Comparison of ENCODE assay signal across 18 cellular contexts in the genomic region with DNA sequence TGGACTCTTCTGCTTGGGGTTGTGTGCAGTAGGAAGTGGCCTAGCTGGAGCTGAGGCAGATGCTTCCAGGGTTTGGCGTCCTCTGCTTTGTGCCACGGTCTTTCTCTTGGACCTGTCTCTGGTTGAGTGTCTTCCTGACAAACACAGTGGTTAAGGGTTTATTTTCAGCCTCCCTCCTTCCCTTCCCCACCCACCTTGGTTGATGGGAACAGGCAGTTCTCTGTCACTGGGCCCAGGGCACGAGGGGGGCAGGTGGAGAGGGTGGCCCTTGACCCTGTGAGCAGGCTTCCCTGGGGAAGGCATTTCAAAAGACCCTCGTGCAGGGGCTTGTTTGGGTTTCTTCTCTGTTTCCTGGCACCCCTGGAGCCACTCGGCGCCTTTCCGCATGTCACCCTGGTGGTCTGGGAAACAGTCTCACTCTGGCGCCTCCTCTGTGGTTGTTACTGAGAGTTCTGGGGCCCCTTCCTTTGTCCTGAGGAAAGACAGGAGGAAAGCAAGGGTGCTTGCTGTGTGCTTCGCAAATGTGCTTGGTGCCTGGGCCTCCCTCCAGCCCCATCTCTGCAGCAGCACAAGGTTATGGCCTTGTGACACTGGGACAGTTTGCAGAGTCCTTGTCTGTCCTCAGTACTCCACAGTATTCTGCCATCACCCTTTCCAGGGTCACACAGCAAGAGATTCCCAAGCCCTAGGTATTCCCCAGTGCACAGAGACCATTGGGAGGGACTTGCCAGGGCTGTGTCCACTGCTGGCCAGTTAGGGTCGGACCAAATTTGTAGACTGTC. TPM values are rescaled to one million over a fixed set of nuclear protein-coding genes. Genes with fewer than 3 reads are reported as not detected.
DNase-seq lines count a peak whose midpoint lies in the region; ATAC-seq, FAIRE-seq and TF ChIP-seq lines count a peak whose summit lies in the region.
"Had no signal": no experiment of that assay in that cellular context is flagged by ENCODE, and none has a peak within 500 bp of the region (broad histone marks: within the 10 kb centered on the region; RNA-seq: fewer than 3 reads in every experiment).

No MANE protein-coding gene starts in this region.

- no peak overlapping the region for H3K18ac ChIP-seq in H1 (ENCODE audit: extremely low read depth, low read length)

- H3K79me1 ChIP-seq in H1 (ENCODE audit: low read depth, low read length) = peaks cover 2% of the 10 kb centered on the region; the same call in 1 of the 2 replicates

- no peak overlapping the region; the same call in 1 of the 2 replicates for H2BK5ac ChIP-seq in H1 (ENCODE audit: low read depth, low read length)

- no peak overlapping the region for H3K4ac ChIP-seq in H1 (replicated peaks; ENCODE audit: insufficient read length, low read depth, low read length)

- peaks cover 0 to 17% of the 10 kb centered on the region in 2 experiments for H4K20me1 ChIP-seq in H1 (replicated peaks in 1 of 2; ENCODE audit: control insufficient read depth in 1 of 2, insufficient read depth in 2 of 2, low read length in 2 of 2)

- H4K8ac ChIP-seq in H1 (ENCODE audit: extremely low read depth, insufficient read depth, low read length) = peak overlapping the region; percentile 57

- no peak overlapping the region for H3K4me3 Mint-ChIP-seq in activated CD8-positive, alpha-beta T cell treated with anti-CD3 and anti-CD28 coated beads for 36 hours
- H3K4me3 Mint-ChIP-seq in activated CD8-positive, alpha-beta T cell treated with anti-CD3 and anti-CD28 coated beads, Interleukin-2, amount 10 ng/mL, durations not matched to agents 7 days and 5 days = no peak overlapping the region
- no peak overlapping the region for H3K4me3 Mint-ChIP-seq in mesothelial cell of epicardium
- H3K4me3 Mint-ChIP-seq: activated naive CD8-positive, alpha-beta T cell treated with anti-CD3 and anti-CD28 coated beads for 36 hours; CD8-positive, alpha-beta T cell; T-cell had no signal

- 91% methylated on average over 10 of the region's 10 CpGs; no CpG with 5 or more reads in 1 of the 2 experiments for WGBS in H1 (ENCODE audit: extremely low coverage in 1 of 2, insufficient coverage in 1 of 2, insufficient read length in 1 of 2, insufficient replicate concordance in 2 of 2, low coverage in 1 of 2, low lambda C conversion rate in 2 of 2, missing lambda C conversion rate in 1 of 2), 2 experiments
- 78% methylated on average over 10 of the region's 10 CpGs; no CpG with 5 or more reads in 1 of the 2 donors for WGBS in transverse colon (ENCODE audit: low coverage in 1 of 2), 2 donors

- no peak overlapping the region for H4K5ac ChIP-seq in H1 (ENCODE audit: insufficient read length, low read depth, low read length)

- H2AK5ac ChIP-seq in H1 (ENCODE audit: low read depth, low read length) = no peak overlapping the region

- DNase-seq in activated CD8-positive, alpha-beta T cell treated with anti-CD3 and anti-CD28 coated beads for 36 hours = no peak
- DNase-seq in activated CD8-positive, alpha-beta T cell treated with anti-CD3 and anti-CD28 coated beads, Interleukin-2, amount 10 ng/mL, durations not matched to agents 7 days and 5 days = no peak
- DNase-seq in H1 (ENCODE audit: low read depth in 1 of 2, low spot score in 2 of 2) (no peak), mesothelial cell of epicardium (ENCODE audit: low spot score in 2 of 2, unreplicated experiment in 2 of 2) (no peak), transverse colon (no peak), NCI-H1048 (lab: John Stamatoyannopoulos, UW) (no peak)
- no peak for DNase-seq in stimulated activated CD4-positive, alpha-beta T cell treated with anti-CD3 and anti-CD28 coated beads, Interleukin-4, amount 100 ng/mL, for 24 hours
- DNase-seq: activated naive CD8-positive, alpha-beta T cell treated with anti-CD3 and anti-CD28 coated beads for 36 hours; CD8-positive, alpha-beta T cell; naive thymus-derived CD4-positive, alpha-beta T cell; NCI-H2107; NCI-H69; stimulated activated CD4-positive, alpha-beta T cell treated with anti-CD3 and anti-CD28 coated beads, Interleukin-4, amount 100 ng/mL, for 1 hour; T-cell had no signal

- H3K4me1 Mint-ChIP-seq in activated CD8-positive, alpha-beta T cell treated with anti-CD3 and anti-CD28 coated beads for 36 hours (ENCODE audit: low read depth) = no peaks in the 10 kb centered on the region
- no peaks in the 10 kb centered on the region for H3K4me1 Mint-ChIP-seq in activated CD8-positive, alpha-beta T cell treated with anti-CD3 and anti-CD28 coated beads, Interleukin-2, amount 10 ng/mL, durations not matched to agents 7 days and 5 days (ENCODE audit: low read depth)
- H3K4me1 Mint-ChIP-seq in mesothelial cell of epicardium = peaks cover 37% of the 10 kb centered on the region
- H3K4me1 Mint-ChIP-seq: activated naive CD8-positive, alpha-beta T cell treated with anti-CD3 and anti-CD28 coated beads for 36 hours; naive thymus-derived CD4-positive, alpha-beta T cell; T-cell had no signal

- H3K23ac ChIP-seq in H1 (ENCODE audit: insufficient read length) = no peak overlapping the region

- H2BK12ac ChIP-seq in H1 (ENCODE audit: low read depth, low read length) = no peak overlapping the region

- H3K56ac ChIP-seq in H1 (replicated peaks; ENCODE audit: insufficient read length, low read depth, low read length) = no peak overlapping the region

- no peak for TF ChIP-seq RAD21 in H1 (IDR thresholded peaks at IDR 0.05 in 1 of 2, conservative IDR thresholded peaks at IDR 0.05 in 1 of 2; ENCODE audit: low read depth in 2 of 2, low read length in 2 of 2)

- peaks cover 6% of the 10 kb centered on the region for H3K36me3 Mint-ChIP-seq in activated CD8-positive, alpha-beta T cell treated with anti-CD3 and anti-CD28 coated beads for 36 hours (ENCODE audit: low read depth)
- H3K36me3 Mint-ChIP-seq in activated CD8-positive, alpha-beta T cell treated with anti-CD3 and anti-CD28 coated beads, Interleukin-2, amount 10 ng/mL, durations not matched to agents 7 days and 5 days (ENCODE audit: low read depth) = peaks cover 26% of the 10 kb centered on the region
- H3K36me3 Mint-ChIP-seq in mesothelial cell of epicardium = peaks cover 17% of the 10 kb centered on the region

- H3K36me3 ChIP-seq in H1 (ENCODE audit: control insufficient read depth in 2 of 4, insufficient read depth in 4 of 4, low read length in 3 of 4) (peaks cover 29 to 57% (median 39%) of the 10 kb centered on the region in 4 experiments), transverse colon (peaks cover 0 to 46% (median 16%) of the 10 kb centered on the region in 4 donors)

- no peaks in the 10 kb centered on the region for H3K27me3 Mint-ChIP-seq in activated CD8-positive, alpha-beta T cell treated with anti-CD3 and anti-CD28 coated beads for 36 hours
- H3K27me3 Mint-ChIP-seq in activated CD8-positive, alpha-beta T cell treated with anti-CD3 and anti-CD28 coated beads, Interleukin-2, amount 10 ng/mL, durations not matched to agents 7 days and 5 days (ENCODE audit: low read depth) = no peaks in the 10 kb centered on the region
- no peaks in the 10 kb centered on the region for H3K27me3 Mint-ChIP-seq in mesothelial cell of epicardium (ENCODE audit: low read depth)
- H3K27me3 Mint-ChIP-seq: activated naive CD8-positive, alpha-beta T cell treated with anti-CD3 and anti-CD28 coated beads for 36 hours; naive thymus-derived CD4-positive, alpha-beta T cell; T-cell had no signal

- TF ChIP-seq POLR2A in H1 (IDR thresholded peaks at IDR 0.05; ENCODE audit: control extremely low read depth in 1 of 2, low read depth in 2 of 2, low read length in 2 of 2) (no peak), transverse colon (IDR thresholded peaks at IDR 0.05) (no peak)

- H3K9me3 ChIP-seq in H1 (ENCODE audit: insufficient read depth in 2 of 2, low read depth in 1 of 2, low read length in 1 of 2) (no peaks in the 10 kb centered on the region), transverse colon (no peaks in the 10 kb centered on the region)

- H3K27me3 ChIP-seq in H1 (replicated peaks in 1 of 4; ENCODE audit: control insufficient read depth in 3 of 4, extremely low read depth in 1 of 4, insufficient read depth in 3 of 4, low read length in 3 of 4) = no peaks in the 10 kb centered on the region
- H3K27me3 ChIP-seq in transverse colon = no peaks in the 10 kb centered on the region

- POLR2A ChIA-PET in activated CD8-positive, alpha-beta T cell treated with anti-CD3 and anti-CD28 coated beads for 36 hours (lab: Charles Lee) = no interaction called here
- POLR2A ChIA-PET in activated CD8-positive, alpha-beta T cell treated with anti-CD3 and anti-CD28 coated beads, Interleukin-2, amount 10 ng/mL, durations not matched to agents 7 days and 5 days (lab: Charles Lee) = no interaction called here
- POLR2A ChIA-PET in H1 (lab: Charles Lee; ENCODE audit: partially characterized antibody) = no interaction called here

- peak overlapping the region; percentile 19 for H3K27ac Mint-ChIP-seq in activated CD8-positive, alpha-beta T cell treated with anti-CD3 and anti-CD28 coated beads for 36 hours
- H3K27ac Mint-ChIP-seq in activated CD8-positive, alpha-beta T cell treated with anti-CD3 and anti-CD28 coated beads, Interleukin-2, amount 10 ng/mL, durations not matched to agents 7 days and 5 days = no peak overlapping the region
- H3K27ac Mint-ChIP-seq in mesothelial cell of epicardium = peak overlapping the region; percentile 97
- H3K27ac Mint-ChIP-seq: CD8-positive, alpha-beta T cell; T-cell had no signal

- H3K4me1 ChIP-seq in H1 (replicated peaks in 1 of 4; ENCODE audit: control insufficient read depth in 3 of 4, insufficient read depth in 4 of 4, low read length in 3 of 4) (no peaks in the 10 kb centered on the region), transverse colon (peaks cover 0 to 16% (median 4%) of the 10 kb centered on the region in 4 donors)

- H2BK120ac ChIP-seq in H1 (replicated peaks; ENCODE audit: low read depth, low read length) = no peak overlapping the region

- CTCF ChIA-PET in activated CD8-positive, alpha-beta T cell treated with anti-CD3 and anti-CD28 coated beads for 36 hours (lab: Charles Lee) = no interaction called here
- CTCF ChIA-PET in activated CD8-positive, alpha-beta T cell treated with anti-CD3 and anti-CD28 coated beads, Interleukin-2, amount 10 ng/mL, durations not matched to agents 7 days and 5 days (lab: Charles Lee) = no interaction called here
- CTCF ChIA-PET in H1 (lab: Charles Lee; ENCODE audit: partially characterized antibody) = no interaction called here

- TF ChIP-seq CTCF in activated CD8-positive, alpha-beta T cell treated with anti-CD3 and anti-CD28 coated beads for 36 hours (IDR thresholded peaks at IDR 0.05) = no peak
- TF ChIP-seq CTCF in H1 (IDR thresholded peaks at IDR 0.05; ENCODE audit: control extremely low read depth in 1 of 3, insufficient read depth in 1 of 3, low read depth in 1 of 3, low read length in 3 of 3) (no peak), mesothelial cell of epicardium (IDR thresholded peaks at IDR 0.05; ENCODE audit: unreplicated experiment) (no peak), transverse colon (IDR thresholded peaks at IDR 0.05) (no peak)

- H3K9ac ChIP-seq in H1 (replicated peaks in 1 of 4; ENCODE audit: extremely low read depth in 1 of 4, low read depth in 3 of 4, low read length in 3 of 4) = no peak overlapping the region; a peak in 1 of 7 replicates

- no peak overlapping the region for H3K4me2 ChIP-seq in H1 (ENCODE audit: insufficient read depth in 1 of 2, low read depth in 2 of 2, low read length in 2 of 2)

- no peaks in the 10 kb centered on the region for H3K79me2 ChIP-seq in H1 (ENCODE audit: control insufficient read depth in 1 of 2, insufficient read depth in 2 of 2, low read length in 2 of 2)

- H2AFZ ChIP-seq in H1 (ENCODE audit: low read length) = no peak overlapping the region

- in situ Hi-C loops in transverse colon (cut with MboI; ENCODE audit: low pct_ligation_motif_present in 1 of 4, low pct_unique_long_range_greater_than_20kb in 1 of 4, low sequenced_read_pairs in 3 of 4) = no loop called here

- no peak overlapping the region for H3K27ac ChIP-seq in H1 (ENCODE audit: low read depth, low read length)
- H3K27ac ChIP-seq in transverse colon = peak overlapping the region in 3 of 4 donors; percentile 23 to 51 (median 46)

- no peaks in the 10 kb centered on the region for H3K23me2 ChIP-seq in H1 (ENCODE audit: low read depth, low read length)

- H2BK20ac ChIP-seq in H1 (ENCODE audit: low read length) = no peak overlapping the region

- no peak for FAIRE-seq in H1 (lab: Jason Lieb, UNC)
- FAIRE-seq: GM12891, RCC 7860 had no signal

- no peak for ATAC-seq in activated CD8-positive, alpha-beta T cell treated with anti-CD3 and anti-CD28 coated beads for 36 hours
- ATAC-seq in activated CD8-positive, alpha-beta T cell treated with anti-CD3 and anti-CD28 coated beads, Interleukin-2, amount 10 ng/mL, durations not matched to agents 7 days and 5 days = no peak
- no peak for ATAC-seq in HG03095 (IDR thresholded peaks at IDR 0.05; ENCODE audit: unreplicated experiment)
- ATAC-seq: CD8-positive, alpha-beta T cell; naive thymus-derived CD4-positive, alpha-beta T cell; T-cell had no signal

- H4K91ac ChIP-seq in H1 (replicated peaks; ENCODE audit: insufficient read length, low read length) = no peak overlapping the region

- H3K14ac ChIP-seq in H1 (ENCODE audit: insufficient read length) = no peak overlapping the region

- intact Hi-C loops in activated CD8-positive, alpha-beta T cell treated with anti-CD3 and anti-CD28 coated beads for 36 hours (cut with micrococcal nuclease) = no loop called here
- intact Hi-C loops in transverse colon (cut with DNase I; ENCODE audit: low total_unique reads) = no loop called here

- H2BK15ac ChIP-seq in H1 (ENCODE audit: low read length) = no peak overlapping the region

- TF ChIP-seq EP300 in H1 (IDR thresholded peaks at IDR 0.05; ENCODE audit: borderline replicate concordance in 1 of 2, low read depth in 2 of 2, low read length in 2 of 2) (no peak), transverse colon (IDR thresholded peaks at IDR 0.05; ENCODE audit: low read depth) (no peak)

- H3K4me3 ChIP-seq in H1 (ENCODE audit: extremely low read depth in 1 of 4, insufficient read depth in 2 of 4, low read depth in 3 of 4, low read length in 4 of 4) (no peak overlapping the region), transverse colon (no peak overlapping the region)

- no peaks in the 10 kb centered on the region for H3K9me3 Mint-ChIP-seq in activated CD8-positive, alpha-beta T cell treated with anti-CD3 and anti-CD28 coated beads for 36 hours
- H3K9me3 Mint-ChIP-seq in activated CD8-positive, alpha-beta T cell treated with anti-CD3 and anti-CD28 coated beads, Interleukin-2, amount 10 ng/mL, durations not matched to agents 7 days and 5 days (ENCODE audit: insufficient read depth) = no peaks in the 10 kb centered on the region
- H3K9me3 Mint-ChIP-seq in mesothelial cell of epicardium = no peaks in the 10 kb centered on the region
- H3K9me3 Mint-ChIP-seq: activated naive CD8-positive, alpha-beta T cell treated with anti-CD3 and anti-CD28 coated beads for 36 hours; CD8-positive, alpha-beta T cell; naive thymus-derived CD4-positive, alpha-beta T cell; T-cell had no signal

RNA-seq across cellular contexts. Expression of a gene that starts 10.3 kb away (rescaled TPM):
- under 1 TPM; 0.09 to 0.20 TPM for total RNA-seq in activated CD8-positive, alpha-beta T cell treated with anti-CD3 and anti-CD28 coated beads for 36 hours
- under 1 TPM in 1 of 2 experiments, not detected in 1; 0.05 TPM for total RNA-seq in activated CD8-positive, alpha-beta T cell treated with anti-CD3 and anti-CD28 coated beads, Interleukin-2, amount 10 ng/mL, durations not matched to agents 7 days and 5 days
- total RNA-seq in H1 (2021; fragmentation: NEBNext Ultra II Directional; extraction: Animal tissue kit (Norgen Biotek cat#: 25700)) = 1.8 and 1.9 TPM in 2 replicates
- polyA plus RNA-seq in H1 (2011; rRNA removed) = 1.0 and 1.3 TPM in 2 replicates
- 0.78 TPM for polyA plus RNA-seq in H1 (2011; cell fraction: cytosol; rRNA removed)
- 3.9 TPM for polyA plus RNA-seq in H1 (2011; cell fraction: nucleus; rRNA removed)
- 0.64 to 1.5 TPM (median 1.2 TPM) in 4 replicates for polyA plus RNA-seq in H1 (2012, experiment 1 of 2)
- polyA plus RNA-seq in H1 (2012, experiment 2 of 2) = 0.62 TPM
- 1.2 TPM for polyA plus RNA-seq in H1 (2013, experiment 1 of 2)
- polyA plus RNA-seq in H1 (2013, experiment 2 of 2) = 0.99 TPM
- polyA minus RNA-seq in H1 (2011; rRNA and poly(A)+ RNA removed) = 0.85 and 1.4 TPM in 2 replicates
- 1.7 TPM for polyA minus RNA-seq in H1 (2011; cell fraction: cytosol; rRNA and poly(A)+ RNA removed)
- 2.0 TPM for polyA minus RNA-seq in H1 (2011; cell fraction: nucleus; rRNA and poly(A)+ RNA removed)
- 0.29 to 0.71 TPM (median 0.66 TPM) in 3 replicates for total RNA-seq in mesothelial cell of epicardium
- total RNA-seq in transverse colon = 100 to 1,000 TPM in 1 of 4 donors, 10 to 100 TPM in 3; 42.6 to 152 (median 70.3) TPM
- total RNA-seq: H4 had no signal
- polyA plus RNA-seq: naive thymus-derived CD4-positive, alpha-beta T cell had no signal

RNA-seq across cellular contexts. Expression of a gene that starts 29.5 kb away (rescaled TPM):
- total RNA-seq in activated CD8-positive, alpha-beta T cell treated with anti-CD3 and anti-CD28 coated beads for 36 hours = 10 to 100 TPM; 57.1 to 57.4 TPM
- total RNA-seq in activated CD8-positive, alpha-beta T cell treated with anti-CD3 and anti-CD28 coated beads, Interleukin-2, amount 10 ng/mL, durations not matched to agents 7 days and 5 days = 10 to 100 TPM; 77.2 to 82.6 TPM
- 67.0 and 71.9 TPM in 2 replicates for total RNA-seq in H1 (2021; fragmentation: NEBNext Ultra II Directional; extraction: Animal tissue kit (Norgen Biotek cat#: 25700))
- 71.2 and 108 TPM in 2 replicates for polyA plus RNA-seq in H1 (2011; rRNA removed)
- polyA plus RNA-seq in H1 (2011; cell fraction: cytosol; rRNA removed) = 71.7 TPM
- 289 TPM for polyA plus RNA-seq in H1 (2011; cell fraction: nucleus; rRNA removed)
- 48.9 to 72.2 TPM (median 62.2 TPM) in 4 replicates for polyA plus RNA-seq in H1 (2012, experiment 1 of 2)
- 33.3 TPM for polyA plus RNA-seq in H1 (2012, experiment 2 of 2)
- 50.4 TPM for polyA plus RNA-seq in H1 (2013, experiment 1 of 2)
- polyA plus RNA-seq in H1 (2013, experiment 2 of 2) = 45.9 TPM
- 106 and 112 TPM in 2 replicates for polyA minus RNA-seq in H1 (2011; rRNA and poly(A)+ RNA removed)
- 60.0 TPM for polyA minus RNA-seq in H1 (2011; cell fraction: cytosol; rRNA and poly(A)+ RNA removed)
- 121 TPM for polyA minus RNA-seq in H1 (2011; cell fraction: nucleus; rRNA and poly(A)+ RNA removed)
- total RNA-seq in mesothelial cell of epicardium (235 to 242 TPM (median 240 TPM) in 3 replicates), transverse colon (100 to 1,000 TPM in 2 of 4 donors, 10 to 100 TPM in 2; 72.0 to 137 (median 98.6) TPM)

RNA-seq across cellular contexts. Expression of a gene that starts 31.0 kb away (rescaled TPM):
- total RNA-seq in activated CD8-positive, alpha-beta T cell treated with anti-CD3 and anti-CD28 coated beads for 36 hours = 1 to 10 TPM; 4.8 to 5.9 TPM
- 1 to 10 TPM in 1 of 2 experiments, under 1 TPM in 1; 0.84 to 2.1 TPM for total RNA-seq in activated CD8-positive, alpha-beta T cell treated with anti-CD3 and anti-CD28 coated beads, Interleukin-2, amount 10 ng/mL, durations not matched to agents 7 days and 5 days
- total RNA-seq in H1 (2021; fragmentation: NEBNext Ultra II Directional; extraction: Animal tissue kit (Norgen Biotek cat#: 25700)) = 5.8 and 9.5 TPM in 2 replicates
- 16.4 and 18.5 TPM in 2 replicates for polyA plus RNA-seq in H1 (2011; rRNA removed)
- polyA plus RNA-seq in H1 (2011; cell fraction: cytosol; rRNA removed) = 29.5 TPM
- polyA plus RNA-seq in H1 (2011; cell fraction: nucleus; rRNA removed) = 12.1 TPM
- polyA plus RNA-seq in H1 (2012, experiment 1 of 2) = 11.7 to 13.0 TPM (median 12.0 TPM) in 4 replicates
- polyA plus RNA-seq in H1 (2012, experiment 2 of 2) = 12.9 TPM
- polyA plus RNA-seq in H1 (2013, experiment 1 of 2) = 5.0 TPM
- 4.6 TPM for polyA plus RNA-seq in H1 (2013, experiment 2 of 2)
- 2.8 and 5.0 TPM in 2 replicates for polyA minus RNA-seq in H1 (2011; rRNA and poly(A)+ RNA removed)
- polyA minus RNA-seq in H1 (2011; cell fraction: cytosol; rRNA and poly(A)+ RNA removed) = 4.1 TPM
- 5.0 TPM for polyA minus RNA-seq in H1 (2011; cell fraction: nucleus; rRNA and poly(A)+ RNA removed)
- total RNA-seq in mesothelial cell of epicardium (4.0 to 5.2 TPM (median 4.6 TPM) in 3 replicates), transverse colon (10 to 100 TPM in 1 of 4 donors, 1 to 10 TPM in 1, not detected in 2; 7.1 to 10.4 TPM)

RNA-seq across cellular contexts. Expression of a gene that starts 40.0 kb away (rescaled TPM):
- total RNA-seq in activated CD8-positive, alpha-beta T cell treated with anti-CD3 and anti-CD28 coated beads for 36 hours = not detected
- total RNA-seq in activated CD8-positive, alpha-beta T cell treated with anti-CD3 and anti-CD28 coated beads, Interleukin-2, amount 10 ng/mL, durations not matched to agents 7 days and 5 days = under 1 TPM; 0.13 to 0.21 TPM
- 1.5 TPM in 2 replicates for total RNA-seq in H1 (2021; fragmentation: NEBNext Ultra II Directional; extraction: Animal tissue kit (Norgen Biotek cat#: 25700))
- 0.95 and 2.4 TPM in 2 replicates for polyA plus RNA-seq in H1 (2011; rRNA removed)
- polyA plus RNA-seq in H1 (2011; cell fraction: cytosol; rRNA removed) = 1.0 TPM
- polyA plus RNA-seq in H1 (2011; cell fraction: nucleus; rRNA removed) = 2.2 TPM
- polyA plus RNA-seq in H1 (2012, experiment 1 of 2) = 1.0 to 1.8 TPM (median 1.2 TPM) in 4 replicates
- 0.50 TPM for polyA plus RNA-seq in H1 (2012, experiment 2 of 2)
- 1.3 TPM for polyA plus RNA-seq in H1 (2013, experiment 1 of 2)
- polyA plus RNA-seq in H1 (2013, experiment 2 of 2) = 1.1 TPM
- 1.1 and 1.4 TPM in 2 replicates for polyA minus RNA-seq in H1 (2011; rRNA and poly(A)+ RNA removed)
- polyA minus RNA-seq in H1 (2011; cell fraction: cytosol; rRNA and poly(A)+ RNA removed) = 1.5 TPM
- 1.8 TPM for polyA minus RNA-seq in H1 (2011; cell fraction: nucleus; rRNA and poly(A)+ RNA removed)
- total RNA-seq in mesothelial cell of epicardium (0.35 to 0.80 TPM (median 0.66 TPM) in 3 replicates), transverse colon (10 to 100 TPM in 1 of 4 donors, 1 to 10 TPM in 3; 1.2 to 21.7 (median 2.3) TPM)
- polyA plus RNA-seq: naive thymus-derived CD4-positive, alpha-beta T cell had no signal

RNA-seq across cellular contexts. Expression of a gene that starts 48.8 kb away (rescaled TPM):
- 10 to 100 TPM; 53.8 to 61.7 TPM for total RNA-seq in activated CD8-positive, alpha-beta T cell treated with anti-CD3 and anti-CD28 coated beads for 36 hours
- total RNA-seq in activated CD8-positive, alpha-beta T cell treated with anti-CD3 and anti-CD28 coated beads, Interleukin-2, amount 10 ng/mL, durations not matched to agents 7 days and 5 days = 10 to 100 TPM; 52.8 to 53.1 TPM
- 331 and 367 TPM in 2 replicates for total RNA-seq in H1 (2021; fragmentation: NEBNext Ultra II Directional; extraction: Animal tissue kit (Norgen Biotek cat#: 25700))
- 477 and 618 TPM in 2 replicates for polyA plus RNA-seq in H1 (2011; rRNA removed)
- 370 TPM for polyA plus RNA-seq in H1 (2011; cell fraction: cytosol; rRNA removed)
- 830 TPM for polyA plus RNA-seq in H1 (2011; cell fraction: nucleus; rRNA removed)
- polyA plus RNA-seq in H1 (2012, experiment 1 of 2) = 216 to 416 TPM (median 397 TPM) in 4 replicates
- polyA plus RNA-seq in H1 (2012, experiment 2 of 2) = 335 TPM
- 241 TPM for polyA plus RNA-seq in H1 (2013, experiment 1 of 2)
- 226 TPM for polyA plus RNA-seq in H1 (2013, experiment 2 of 2)
- 308 and 331 TPM in 2 replicates for polyA minus RNA-seq in H1 (2011; rRNA and poly(A)+ RNA removed)
- 233 TPM for polyA minus RNA-seq in H1 (2011; cell fraction: cytosol; rRNA and poly(A)+ RNA removed)
- 167 TPM for polyA minus RNA-seq in H1 (2011; cell fraction: nucleus; rRNA and poly(A)+ RNA removed)
- total RNA-seq in mesothelial cell of epicardium (256 to 266 TPM (median 266 TPM) in 3 replicates), transverse colon (10 to 100 TPM in 2 of 4 donors, 1 to 10 TPM in 1, not detected in 1; 5.5 to 16.7 (median 14.9) TPM)

Comparison
In these comparisons a context has a peak if more than half of its experiments do, and no peak if none do; other contexts are left out.
1. RNA of a gene that starts 10.3 kb away (total RNA-seq): 42.6 to 152 TPM in transverse colon; 1.8 to 1.9 TPM in H1, 0.29 to 0.71 TPM in mesothelial cell of epicardium, 0.09 to 0.20 TPM in activated CD8-positive, alpha-beta T cell treated with anti-CD3 and anti-CD28 coated beads for 36 hours and 0.05 TPM in activated CD8-positive, alpha-beta T cell treated with anti-CD3 and anti-CD28 coated beads, Interleukin-2, amount 10 ng/mL, durations not matched to agents 7 days and 5 days; every median in the first group is over 10 times any median in the second.